1 cellular context compared by ENCODE assay signal in the genomic region with DNA sequence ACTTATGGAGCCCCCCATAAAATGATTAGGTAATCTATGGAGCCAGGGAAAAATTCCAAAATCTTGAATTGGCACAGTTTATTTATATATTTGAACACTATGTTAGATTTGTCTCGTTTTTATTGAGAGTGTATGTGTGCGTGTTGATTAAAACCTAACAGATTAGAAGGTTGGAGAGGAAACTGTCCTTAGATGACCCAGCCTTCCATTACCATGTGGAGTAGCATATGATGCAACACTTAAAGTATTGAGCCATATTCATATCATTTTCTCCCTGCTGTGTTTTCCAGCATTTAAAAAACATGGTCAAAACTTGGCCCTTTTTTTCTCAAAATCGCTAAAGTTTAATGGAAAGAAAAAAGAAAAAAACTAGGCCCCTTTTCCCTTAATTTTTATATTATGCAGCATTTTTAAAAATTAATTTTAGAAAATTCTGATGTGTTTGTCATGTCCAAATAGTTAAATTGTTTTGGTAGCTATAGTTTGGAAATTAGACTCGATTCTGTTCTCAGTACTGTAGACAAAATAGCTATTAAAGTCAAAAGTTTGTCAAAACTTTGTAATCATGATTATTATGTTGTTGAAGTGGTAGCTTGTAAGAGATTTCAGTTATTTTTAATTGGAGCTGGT.
TF ChIP-seq lines count a peak whose summit lies in the region.

No MANE protein-coding gene starts in this region.

TF ChIP-seq in GM23338, 12 proteins besides CTCF, POLR2A, EP300 and RAD21 (continued from another document):
- TF ChIP-seq, protein P1, sequence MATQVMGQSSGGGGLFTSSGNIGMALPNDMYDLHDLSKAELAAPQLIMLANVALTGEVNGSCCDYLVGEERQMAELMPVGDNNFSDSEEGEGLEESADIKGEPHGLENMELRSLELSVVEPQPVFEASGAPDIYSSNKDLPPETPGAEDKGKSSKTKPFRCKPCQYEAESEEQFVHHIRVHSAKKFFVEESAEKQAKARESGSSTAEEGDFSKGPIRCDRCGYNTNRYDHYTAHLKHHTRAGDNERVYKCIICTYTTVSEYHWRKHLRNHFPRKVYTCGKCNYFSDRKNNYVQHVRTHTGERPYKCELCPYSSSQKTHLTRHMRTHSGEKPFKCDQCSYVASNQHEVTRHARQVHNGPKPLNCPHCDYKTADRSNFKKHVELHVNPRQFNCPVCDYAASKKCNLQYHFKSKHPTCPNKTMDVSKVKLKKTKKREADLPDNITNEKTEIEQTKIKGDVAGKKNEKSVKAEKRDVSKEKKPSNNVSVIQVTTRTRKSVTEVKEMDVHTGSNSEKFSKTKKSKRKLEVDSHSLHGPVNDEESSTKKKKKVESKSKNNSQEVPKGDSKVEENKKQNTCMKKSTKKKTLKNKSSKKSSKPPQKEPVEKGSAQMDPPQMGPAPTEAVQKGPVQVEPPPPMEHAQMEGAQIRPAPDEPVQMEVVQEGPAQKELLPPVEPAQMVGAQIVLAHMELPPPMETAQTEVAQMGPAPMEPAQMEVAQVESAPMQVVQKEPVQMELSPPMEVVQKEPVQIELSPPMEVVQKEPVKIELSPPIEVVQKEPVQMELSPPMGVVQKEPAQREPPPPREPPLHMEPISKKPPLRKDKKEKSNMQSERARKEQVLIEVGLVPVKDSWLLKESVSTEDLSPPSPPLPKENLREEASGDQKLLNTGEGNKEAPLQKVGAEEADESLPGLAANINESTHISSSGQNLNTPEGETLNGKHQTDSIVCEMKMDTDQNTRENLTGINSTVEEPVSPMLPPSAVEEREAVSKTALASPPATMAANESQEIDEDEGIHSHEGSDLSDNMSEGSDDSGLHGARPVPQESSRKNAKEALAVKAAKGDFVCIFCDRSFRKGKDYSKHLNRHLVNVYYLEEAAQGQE (IDR thresholded peaks at IDR 0.05; ENCODE audit: unreplicated experiment), result no peak
- TF ChIP-seq CREB1 (CRISPR knock-in tag; IDR thresholded peaks at IDR 0.05; ENCODE audit: low read depth) (no peak), JUNB (IDR thresholded peaks at IDR 0.05; ENCODE audit: unreplicated experiment) (no peak), ZNF114 (CRISPR knock-in tag; IDR thresholded peaks at IDR 0.05) (no peak), ZNF331 (CRISPR knock-in tag; IDR thresholded peaks at IDR 0.05; ENCODE audit: low read depth) (no peak)
